8 cellular contexts compared by ENCODE assay signal in the genomic region with DNA sequence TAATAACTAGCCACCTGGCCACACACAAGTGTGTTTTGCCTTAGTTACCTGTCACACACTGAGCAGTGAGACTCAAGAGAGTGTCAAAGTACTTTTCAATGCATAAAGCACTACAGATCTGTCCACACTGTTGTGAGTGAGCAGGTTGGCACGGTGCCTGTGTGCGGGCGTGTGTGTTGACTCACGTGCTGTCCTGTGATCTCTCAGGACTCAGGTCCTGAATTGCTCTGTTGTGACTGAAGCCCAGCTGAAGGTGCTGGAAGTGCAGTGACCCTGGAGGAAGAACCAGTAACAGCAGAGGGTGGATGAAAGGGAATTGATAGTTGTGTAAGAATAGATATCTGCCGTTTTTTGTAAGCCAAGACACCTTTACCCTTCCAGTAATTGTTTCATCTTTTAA. TPM values are rescaled to one million over a fixed set of nuclear protein-coding genes. Genes with fewer than 3 reads are reported as not detected.
DNase-seq lines count a peak whose midpoint lies in the region; ATAC-seq and TF ChIP-seq lines count a peak whose summit lies in the region.

No MANE protein-coding gene starts in this region.

- H3K27me3 ChIP-seq in BE2C (no peaks in the 10 kb centered on the region), aorta (ENCODE audit: control insufficient read depth in 1 of 2, insufficient read depth in 2 of 2, low read length in 1 of 2) (no peaks in the 10 kb centered on the region)

- H3K4me1 ChIP-seq in BE2C (peaks cover 6% of the 10 kb centered on the region; the same call in 1 of the 2 replicates), aorta (ENCODE audit: control insufficient read depth in 1 of 2, insufficient read depth in 2 of 2, low read length in 2 of 2) (no peaks in the 10 kb centered on the region)

- 51 to 54% methylated on average over 5 of the region's 5 CpGs for WGBS in aorta, 2 donors

- ATAC-seq in activated CD4-positive, CD25-positive, alpha-beta regulatory T cell treated with anti-CD3 and anti-CD28 coated beads, Interleukin-2, amount 50 U/mL, for 24 hours: peak; percentile 91 to 93
- ATAC-seq in aorta (ENCODE audit: low FRiP score) (peak; percentile 29), HG03039 (IDR thresholded peaks at IDR 0.05; ENCODE audit: unreplicated experiment) (no peak), HG02981 (IDR thresholded peaks at IDR 0.05; ENCODE audit: unreplicated experiment) (no peak)

- H3K36me3 ChIP-seq in BE2C (no peaks in the 10 kb centered on the region), aorta (ENCODE audit: control insufficient read depth in 1 of 2, insufficient read depth in 2 of 2, low read length in 1 of 2) (no peaks in the 10 kb centered on the region)

- intact Hi-C loops in aorta (cut with DNase I): no loop called here

- 0 out of 2 replicates have a peak, but pooled peaks have one; percentile 8 for TF ChIP-seq CTCF in BE2C (IDR thresholded peaks at IDR 0.05; ENCODE audit: low read depth, low read length)

- no peak overlapping the region for H3K27ac ChIP-seq in aorta (ENCODE audit: low read depth in 1 of 2, low read length in 2 of 2)

- peak; percentile 79 for DNase-seq in BE2C
- peak; percentile 58 for DNase-seq in HT-29 (ENCODE audit: low spot score)
- peak; percentile 6 for DNase-seq in kidney glomerular epithelial cell (lab: John Stamatoyannopoulos, UW)
- no peak for DNase-seq in aorta
- no peak for DNase-seq in T-helper 1 cell

- no peak overlapping the region for H3K4me3 ChIP-seq in BE2C (ENCODE audit: low read depth, low read length)
- no peak overlapping the region for H3K4me3 ChIP-seq in aorta (ENCODE audit: low read length in 2 of 2)

- H3K9me3 ChIP-seq in BE2C (no peaks in the 10 kb centered on the region), aorta (ENCODE audit: control insufficient read depth, low read length) (peaks cover 1% of the 10 kb centered on the region)

RNA-seq across cellular contexts. Expression of gene SLC16A10, which starts 18.3 kb away (rescaled TPM):
- polyA plus RNA-seq in BE2C (2012; ENCODE audit: insufficient read depth, insufficient read length, low read depth): 0.12 TPM
- 0.76 TPM in 1 of 2 replicates, not detected in the other for total RNA-seq in HT-29 (2014; rRNA removed; shearing (Covaris generic))
- 10 to 100 TPM; 12.2 to 13.1 TPM for total RNA-seq in aorta
- polyA plus RNA-seq in aorta: 1 to 10 TPM in 1 of 2 donors, under 1 TPM in 1; 0.05 to 5.8 TPM

Comparison
In these comparisons a context has a peak if more than half of its experiments do, and no peak if none do; other contexts are left out.
1. DNase-seq: peak in BE2C (single experiment), HT-29 (single experiment) and kidney glomerular epithelial cell (single experiment); none in aorta (0 of 2) and T-helper 1 cell (0 of 5).
2. ATAC-seq: peak in activated CD4-positive, CD25-positive, alpha-beta regulatory T cell treated with anti-CD3 and anti-CD28 coated beads, Interleukin-2, amount 50 U/mL, for 24 hours (2 of 2) and aorta (single experiment); none in HG03039 (single experiment) and HG02981 (single experiment).